Comparison of ENCODE assay signal across 9 cellular contexts in genomic region chr4:13545394-13545808, GRCh38. TPM values are rescaled to one million over a fixed set of nuclear protein-coding genes. Genes with fewer than 3 reads are reported as not detected.
DNase-seq lines count a peak whose midpoint lies in the region; ATAC-seq and TF ChIP-seq lines count a peak whose summit lies in the region.
"Had no signal": no experiment of that assay in that cellular context is flagged by ENCODE, and none has a peak within 500 bp of the region (broad histone marks: within the 10 kb centered on the region; RNA-seq: fewer than 3 reads in every experiment).

No MANE protein-coding gene starts in this region.

- H3K27ac ChIP-seq in WERI-Rb-1 = no peak overlapping the region

- H3K27me3 ChIP-seq in WERI-Rb-1 (ENCODE audit: insufficient read depth, low read depth, severe bottlenecking) = peaks cover 35% of the 10 kb centered on the region

- ATAC-seq in HG03095 (IDR thresholded peaks at IDR 0.05; ENCODE audit: unreplicated experiment) = no peak

- no peak for TF ChIP-seq CTCF in WERI-Rb-1 (IDR thresholded peaks at IDR 0.05; ENCODE audit: low read depth, low read length)
- TF ChIP-seq CTCF in fibroblast of the aortic adventitia (IDR thresholded peaks at IDR 0.05; ENCODE audit: insufficient read depth, low read length) = no peak

- peak; percentile 57 for DNase-seq in NCI-H526 treated with DMSO at 0.1 percent for 48 hours (lab: John Stamatoyannopoulos, UW)
- DNase-seq in NCI-H526 (lab: John Stamatoyannopoulos, UW) = no peak
- DNase-seq in WERI-Rb-1 = no peak
- no peak for DNase-seq in fibroblast of the aortic adventitia (ENCODE audit: low read depth)
- DNase-seq in skeletal muscle cell (ENCODE audit: low read depth) = no peak
- DNase-seq in OCI-M2 (lab: John Stamatoyannopoulos, UW; ENCODE audit: unreplicated experiment) = no peak
- DNase-seq in iPS-NIHi11 (ENCODE audit: low spot score) = no peak

- no peaks in the 10 kb centered on the region for H3K36me3 ChIP-seq in WERI-Rb-1

- H3K4me3 ChIP-seq in WERI-Rb-1 (ENCODE audit: low read depth, low read length) (peak overlapping the region; percentile 70), fibroblast of the aortic adventitia (ENCODE audit: low read depth, low read length) (peak overlapping the region; percentile 71), skeletal muscle cell (ENCODE audit: low read depth, low read length) (peak overlapping the region; percentile 71)

- no peaks in the 10 kb centered on the region for H3K9me3 ChIP-seq in WERI-Rb-1 (ENCODE audit: severe bottlenecking)

RNA-seq across cellular contexts. Expression of gene NKX3-2, which starts 1.1 kb away (rescaled TPM):
- 0.18 and 1.9 TPM in 2 replicates for total RNA-seq in fibroblast of the aortic adventitia (ENCODE audit: low replicate concordance)
- total RNA-seq: ureter had no signal
